Comparison of ENCODE assay signal across 19 cellular contexts in the genomic region with DNA sequence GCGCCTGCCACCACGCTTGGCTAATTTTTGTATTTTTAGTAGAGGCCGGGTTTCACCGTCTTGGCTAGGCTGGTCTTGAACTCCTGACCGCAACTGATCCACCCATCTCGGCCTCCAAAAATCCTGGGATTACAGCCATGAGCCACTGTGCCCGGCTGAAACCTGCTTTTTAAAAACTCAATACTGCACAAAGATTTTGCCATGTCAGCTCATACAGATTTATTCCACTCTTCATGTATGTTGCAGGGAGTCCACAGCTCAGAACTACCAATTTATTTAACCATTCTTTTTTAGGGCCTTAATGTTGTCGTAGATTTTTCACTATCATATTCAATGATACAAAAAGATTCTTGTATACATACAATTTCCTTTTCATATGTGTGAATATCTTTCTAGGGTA.
"Had no signal": no experiment of that assay in that cellular context is flagged by ENCODE, and none has a peak within 500 bp of the region (broad histone marks: within the 10 kb centered on the region; RNA-seq: fewer than 3 reads in every experiment).

No MANE protein-coding gene starts in this region.

- H3K9me3 ChIP-seq: gastrocnemius medialis, pancreas, sigmoid colon, stomach, thyroid gland had no signal

- H3K27ac ChIP-seq: dorsolateral prefrontal cortex, epithelial cell of prostate, gastrocnemius medialis, pancreas, sigmoid colon, stomach, thyroid gland had no signal

- H3K4me3 ChIP-seq: dorsolateral prefrontal cortex, gastrocnemius medialis, lung, pancreas, sigmoid colon, stomach, thyroid gland had no signal

- H3K4me1 ChIP-seq: gastrocnemius medialis, pancreas, sigmoid colon, stomach, thyroid gland had no signal

- DNase-seq: dorsolateral prefrontal cortex; effector CD4-positive, alpha-beta T cell; foreskin fibroblast; gastrocnemius medialis; natural killer cell; occipital lobe; sigmoid colon; stimulated activated CD4-positive, alpha-beta T cell treated with anti-CD3 and anti-CD28 coated beads, Interleukin-2, amount 100 ng/mL, for 24 hours; stimulated activated CD4-positive, alpha-beta T cell treated with anti-CD3 and anti-CD28 coated beads, Interleukin-4, amount 100 ng/mL, for 24 hours; stimulated activated naive CD4-positive, alpha-beta T cell treated with Interleukin-2 at 50 U/mL for 16 hours; thyroid gland; trophoblast cell had no signal

- H3K4me1 Mint-ChIP-seq: natural killer cell had no signal

- H3K27ac Mint-ChIP-seq: memory B cell; natural killer cell; progenitor cell of endocrine pancreas; stimulated activated effector memory CD8-positive, alpha-beta T cell treated with anti-CD3 and anti-CD28 coated beads, Interleukin-12 subunit alpha, Interleukin-12 subunit beta, amount 100 ng/mL, for 72 hours had no signal

- H3K27me3 ChIP-seq: dorsolateral prefrontal cortex, gastrocnemius medialis, pancreas, sigmoid colon, stomach, thyroid gland had no signal

- H3K9me3 Mint-ChIP-seq: memory B cell; natural killer cell; stimulated activated effector memory CD8-positive, alpha-beta T cell treated with anti-CD3 and anti-CD28 coated beads, Interleukin-12 subunit alpha, Interleukin-12 subunit beta, amount 100 ng/mL, for 72 hours had no signal

- H3K27me3 Mint-ChIP-seq: memory B cell, progenitor cell of endocrine pancreas had no signal

- H3K4me3 Mint-ChIP-seq: memory B cell; natural killer cell; stimulated activated effector memory CD8-positive, alpha-beta T cell treated with anti-CD3 and anti-CD28 coated beads, Interleukin-12 subunit alpha, Interleukin-12 subunit beta, amount 100 ng/mL, for 72 hours had no signal
